ENCODE assay signal across 8 cellular contexts in genomic region chr17:82153745-82154375, GRCh38. TPM values are rescaled to one million over a fixed set of nuclear protein-coding genes. Genes with fewer than 3 reads are reported as not detected.
DNase-seq lines count a peak whose midpoint lies in the region; ATAC-seq, FAIRE-seq and TF ChIP-seq lines count a peak whose summit lies in the region.

No MANE protein-coding gene starts in this region.

- ATAC-seq in HG02840 (IDR thresholded peaks at IDR 0.05; ENCODE audit: low FRiP score, unreplicated experiment), result no peak

- H3K9me3 Mint-ChIP-seq in activated naive CD4-positive, alpha-beta T cell treated with anti-CD3 and anti-CD28 coated beads for 36 hours, result no peaks in the 10 kb centered on the region
- H3K9me3 Mint-ChIP-seq in progenitor cell of endocrine pancreas (ENCODE audit: low read depth), result no peaks in the 10 kb centered on the region

- TF ChIP-seq CTCF in GM12864 (IDR thresholded peaks at IDR 0.05; ENCODE audit: low read depth, low read length, missing control alignments) (peak; percentile 90), progenitor cell of endocrine pancreas (IDR thresholded peaks at IDR 0.05; ENCODE audit: unreplicated experiment) (peak; percentile 92)

- DNase-seq in GM12864 (ENCODE audit: low read depth), result peak; percentile 24
- DNase-seq in LHCN-M2 (ENCODE audit: low read depth), result peak; percentile 54
- DNase-seq in SK-N-DZ (ENCODE audit: low spot score), result peak; percentile 76
- peak; percentile 88 for DNase-seq in activated naive CD4-positive, alpha-beta T cell treated with anti-CD3 and anti-CD28 coated beads for 36 hours
- DNase-seq in head of caudate nucleus, result peak; percentile 57 to 92 (median 80)
- DNase-seq in progenitor cell of endocrine pancreas (ENCODE audit: low spot score, unreplicated experiment), result peak; percentile 71
- DNase-seq in urothelium cell line (ENCODE audit: low spot score), result peak; percentile 91

- H3K36me3 Mint-ChIP-seq in activated naive CD4-positive, alpha-beta T cell treated with anti-CD3 and anti-CD28 coated beads for 36 hours (ENCODE audit: low read depth), result peaks cover 3% of the 10 kb centered on the region
- peaks cover 7% of the 10 kb centered on the region for H3K36me3 Mint-ChIP-seq in progenitor cell of endocrine pancreas (ENCODE audit: insufficient read depth)

- FAIRE-seq in urothelium cell line (lab: Jason Lieb, UNC), result peak; percentile 91

- intact Hi-C loops in activated naive CD4-positive, alpha-beta T cell treated with anti-CD3 and anti-CD28 coated beads for 36 hours (cut with micrococcal nuclease), result loop anchor here (1.0 to 5.0 kb wide), 4 partner anchors 27 to 197 kb away; partner anchors contain the start of gene FASN
- intact Hi-C loops in head of caudate nucleus (cut with DNase I), result loop anchor here (1.0 to 10.0 kb wide), 2 partner anchors 124 to 199 kb away; no protein-coding TSS in a partner anchor

- H3K4me3 Mint-ChIP-seq in activated naive CD4-positive, alpha-beta T cell treated with anti-CD3 and anti-CD28 coated beads for 36 hours, result no peak overlapping the region
- no peak overlapping the region for H3K4me3 Mint-ChIP-seq in progenitor cell of endocrine pancreas (ENCODE audit: low read depth)

- no peaks in the 10 kb centered on the region for H3K27me3 Mint-ChIP-seq in activated naive CD4-positive, alpha-beta T cell treated with anti-CD3 and anti-CD28 coated beads for 36 hours (ENCODE audit: low read depth)
- no peaks in the 10 kb centered on the region for H3K27me3 Mint-ChIP-seq in progenitor cell of endocrine pancreas

- no peak overlapping the region for H3K4me3 ChIP-seq in GM12864 (ENCODE audit: low read depth, low read length)

- peaks cover 7% of the 10 kb centered on the region for H3K4me1 Mint-ChIP-seq in activated naive CD4-positive, alpha-beta T cell treated with anti-CD3 and anti-CD28 coated beads for 36 hours (ENCODE audit: low read depth)
- no peaks in the 10 kb centered on the region for H3K4me1 Mint-ChIP-seq in progenitor cell of endocrine pancreas (ENCODE audit: low read depth)

- no peak overlapping the region for H3K27ac Mint-ChIP-seq in activated naive CD4-positive, alpha-beta T cell treated with anti-CD3 and anti-CD28 coated beads for 36 hours
- H3K27ac Mint-ChIP-seq in progenitor cell of endocrine pancreas, result no peak overlapping the region

- CTCF ChIA-PET in activated naive CD4-positive, alpha-beta T cell treated with anti-CD3 and anti-CD28 coated beads for 36 hours (lab: Charles Lee), result interaction anchor here (0.6 to 2.8 kb wide), 7 partner anchors 8 to 256 kb away, joined by 3 to 21 read pairs (median 4); no protein-coding TSS in a partner anchor

RNA-seq across cellular contexts. Expression of gene FASN, which starts 55.8 kb away (rescaled TPM):
- total RNA-seq in LHCN-M2 (2014; rRNA removed) (69.0 and 69.2 TPM in 2 replicates), progenitor cell of endocrine pancreas (303 and 308 TPM in 2 replicates)
- polyA plus RNA-seq in LHCN-M2 (2012), result 46.6 TPM
- 178 and 182 TPM in 2 replicates for polyA plus RNA-seq in SK-N-DZ (2014; cell fraction: cytosol; rRNA removed)
- 168 and 229 TPM in 2 replicates for polyA plus RNA-seq in SK-N-DZ (2014; cell fraction: nucleus; rRNA removed)
- total RNA-seq in activated naive CD4-positive, alpha-beta T cell treated with anti-CD3 and anti-CD28 coated beads for 36 hours, result 100 to 1,000 TPM; 183 to 195 TPM

RNA-seq across cellular contexts. Expression of gene CCDC57, which starts 58.8 kb away (rescaled TPM):
- total RNA-seq in LHCN-M2 (2014; rRNA removed), result 11.0 and 13.5 TPM in 2 replicates
- 8.0 TPM for polyA plus RNA-seq in LHCN-M2 (2012)
- 13.0 and 24.1 TPM in 2 replicates for polyA plus RNA-seq in SK-N-DZ (2014; cell fraction: cytosol; rRNA removed)
- polyA plus RNA-seq in SK-N-DZ (2014; cell fraction: nucleus; rRNA removed), result 39.5 and 75.5 TPM in 2 replicates
- total RNA-seq in activated naive CD4-positive, alpha-beta T cell treated with anti-CD3 and anti-CD28 coated beads for 36 hours, result 10 to 100 TPM; 40.7 to 43.9 TPM
- 79.0 and 79.3 TPM in 2 replicates for total RNA-seq in progenitor cell of endocrine pancreas

Comparison
In these comparisons a context has a peak if more than half of its experiments do, and no peak if none do; other contexts are left out.
1. DNase-seq: peak in every context shown above with its lines; median percentile 91 in urothelium cell line; 88 in activated naive CD4-positive, alpha-beta T cell treated with anti-CD3 and anti-CD28 coated beads for 36 hours; 80 in head of caudate nucleus; 76 in SK-N-DZ; 71 in progenitor cell of endocrine pancreas; 54 in LHCN-M2; 24 in GM12864.